9 cellular contexts compared by ENCODE assay signal in the genomic region with DNA sequence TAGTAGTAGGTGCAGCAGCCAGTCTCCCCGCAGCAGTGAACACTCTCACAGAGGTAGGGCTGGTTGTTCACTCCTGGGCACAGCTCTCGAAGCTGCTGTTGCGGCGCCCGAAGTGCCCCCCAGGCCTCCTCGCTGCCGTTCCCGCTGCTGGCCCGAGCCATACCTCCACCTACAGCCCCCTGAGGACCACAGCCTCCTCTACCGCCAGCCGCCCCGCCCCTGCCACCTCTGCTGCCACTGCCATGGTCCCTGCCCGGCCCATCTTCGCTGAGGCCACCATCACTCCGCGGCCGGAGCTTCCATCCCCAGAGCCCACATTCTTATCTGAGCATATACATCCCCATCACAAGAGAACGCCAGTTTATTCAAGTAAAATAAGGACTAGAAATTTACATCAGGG. TPM values are rescaled to one million over a fixed set of nuclear protein-coding genes. Genes with fewer than 3 reads are reported as not detected.
DNase-seq lines count a peak whose midpoint lies in the region; ATAC-seq, FAIRE-seq and TF ChIP-seq lines count a peak whose summit lies in the region.
"Not testable (repeated sequence)": the region's sequence is repeated elsewhere in the genome, so short reads cannot be mapped to it uniquely, and the experiment has no call there.
"Had no signal": no experiment of that assay in that cellular context is flagged by ENCODE, and none has a peak within 500 bp of the region (broad histone marks: within the 10 kb centered on the region; RNA-seq: fewer than 3 reads in every experiment).

No MANE protein-coding gene starts in this region.

- TF ChIP-seq EP300 in HepG2 (IDR thresholded peaks at IDR 0.05; ENCODE audit: low read depth in 2 of 2, low read length in 2 of 2); HepG2 (CRISPR knock-in tag; IDR thresholded peaks at IDR 0.05; ENCODE audit: borderline replicate concordance): not testable (repeated sequence)

- H3K9me3 Mint-ChIP-seq in WTC11; activated naive CD8-positive, alpha-beta T cell treated with anti-CD3 and anti-CD28 coated beads, Interleukin-2, amount 10 ng/mL, durations not matched to agents 7 days and 5 days; natural killer cell treated with Interleukin-12 subunit alpha and Interleukin-12 subunit beta and Interleukin-15 and Interleukin-18, amount 100 ng/mL, for 72 hours; stimulated activated naive CD8-positive, alpha-beta T cell treated with anti-CD3 and anti-CD28 coated beads, Interleukin-15, amount 100 ng/mL, for 72 hours: not testable (repeated sequence)

- not testable (repeated sequence) for H3K4me1 ChIP-seq in DND-41 (ENCODE audit: insufficient read depth, low read length); HepG2 (ENCODE audit: insufficient read depth, low read length)

- TF ChIP-seq RAD21 in HepG2 (CRISPR knock-in tag; IDR thresholded peaks at IDR 0.05) = not testable (repeated sequence)

- not testable (repeated sequence) for H3K4me2 ChIP-seq in DND-41 (ENCODE audit: insufficient read depth, low read length); HepG2 (ENCODE audit: low read depth, low read length)

- not testable (repeated sequence) for H3K27me3 Mint-ChIP-seq in WTC11 (ENCODE audit: low read depth); activated naive CD8-positive, alpha-beta T cell treated with anti-CD3 and anti-CD28 coated beads, Interleukin-2, amount 10 ng/mL, durations not matched to agents 7 days and 5 days; natural killer cell treated with Interleukin-12 subunit alpha and Interleukin-12 subunit beta and Interleukin-15 and Interleukin-18, amount 100 ng/mL, for 72 hours; stimulated activated naive CD8-positive, alpha-beta T cell treated with anti-CD3 and anti-CD28 coated beads, Interleukin-15, amount 100 ng/mL, for 72 hours

- POLR2A ChIA-PET in WTC11 (lab: Charles Lee); activated naive CD8-positive, alpha-beta T cell treated with anti-CD3 and anti-CD28 coated beads, Interleukin-2, amount 10 ng/mL, durations not matched to agents 7 days and 5 days (lab: Charles Lee); HepG2 (lab: Yijun Ruan, JAX): not testable (repeated sequence)

- not testable (repeated sequence) for H3K9ac ChIP-seq in DND-41 (ENCODE audit: low read depth, low read length); HepG2 (ENCODE audit: insufficient read depth, low read depth, low read length)

- H3K36me3 ChIP-seq in DND-41 (ENCODE audit: insufficient read depth, low read length); HepG2 (replicated peaks in 1 of 2; ENCODE audit: control insufficient read depth in 1 of 2, insufficient read depth in 2 of 2, low read length in 2 of 2): not testable (repeated sequence)

- WGBS in HepG2 (ENCODE audit: low lambda C conversion rate) = 80% methylated on average over 1 of the region's 18 CpGs

- not testable (repeated sequence) for H3K4me3 Mint-ChIP-seq in WTC11; activated naive CD8-positive, alpha-beta T cell treated with anti-CD3 and anti-CD28 coated beads, Interleukin-2, amount 10 ng/mL, durations not matched to agents 7 days and 5 days; natural killer cell treated with Interleukin-12 subunit alpha and Interleukin-12 subunit beta and Interleukin-15 and Interleukin-18, amount 100 ng/mL, for 72 hours; stimulated activated naive CD8-positive, alpha-beta T cell treated with anti-CD3 and anti-CD28 coated beads, Interleukin-15, amount 100 ng/mL, for 72 hours

- not testable (repeated sequence) for BruUV-seq in HepG2 (replicated peaks; lab: Mats Ljungman, UMichigan)

- not testable (repeated sequence) for H3K27ac ChIP-seq in DND-41 (ENCODE audit: low read length); HepG2 (ENCODE audit: extremely low read length, insufficient read depth, low read length)

- not testable (repeated sequence) for H3K27me3 ChIP-seq in DND-41 (ENCODE audit: insufficient read depth, low read length, poor library complexity); HepG2 (ENCODE audit: control insufficient read depth in 1 of 2, insufficient read depth in 2 of 2, low read length in 2 of 2)

- H3K9me3 ChIP-seq in DND-41 (ENCODE audit: insufficient read depth, low read length, severe bottlenecking); HepG2 (ENCODE audit: low read length): not testable (repeated sequence)

- not testable (repeated sequence) for TF ChIP-seq CTCF in DND-41 (IDR thresholded peaks at IDR 0.05; ENCODE audit: borderline replicate concordance, extremely low read depth, low read length, poor library complexity, severe bottlenecking); WTC11 (IDR thresholded peaks at IDR 0.05); HepG2 (CRISPR knock-in tag; IDR thresholded peaks at IDR 0.05)

- not testable (repeated sequence) for H2AFZ ChIP-seq in DND-41 (ENCODE audit: low read depth, low read length); HepG2 (ENCODE audit: low read length)

- H4K20me1 ChIP-seq in DND-41 (ENCODE audit: insufficient read depth, low read length); HepG2 (ENCODE audit: insufficient read depth, low read length): not testable (repeated sequence)

- intact Hi-C loops in HepG2 (cut with micrococcal nuclease; ENCODE audit: unreplicated experiment) = not testable (repeated sequence)

- in situ Hi-C loops in HepG2 (cut with HindIII; ENCODE audit: extremely low pct_ligation_motif_present, low pct_unique_long_range_greater_than_20kb) = loop anchor here (25.0 kb wide), 1 partner anchor 118 kb away; no protein-coding TSS in a partner anchor

- FAIRE-seq in HepG2 (lab: Jason Lieb, UNC) = not testable (repeated sequence)

- not testable (repeated sequence) for DNase-seq in DND-41; WTC11 (ENCODE audit: low spot score); activated naive CD8-positive, alpha-beta T cell treated with anti-CD3 and anti-CD28 coated beads, Interleukin-2, amount 10 ng/mL, durations not matched to agents 7 days and 5 days; HepG2 (ENCODE audit: low spot score); natural killer cell treated with Interleukin-12 subunit alpha and Interleukin-12 subunit beta and Interleukin-15 and Interleukin-18, amount 100 ng/mL, for 72 hours (ENCODE audit: low spot score); stimulated activated naive CD8-positive, alpha-beta T cell treated with anti-CD3 and anti-CD28 coated beads, Interleukin-15, amount 100 ng/mL, for 72 hours

- not testable (repeated sequence) for H3K4me3 ChIP-seq in DND-41 (ENCODE audit: low read depth in 1 of 2, low read length in 2 of 2); HepG2 (replicated peaks in 1 of 3; ENCODE audit: insufficient read depth in 1 of 3, low read depth in 2 of 3, low read length in 3 of 3)

- not testable (repeated sequence) for H3K36me3 Mint-ChIP-seq in WTC11; activated naive CD8-positive, alpha-beta T cell treated with anti-CD3 and anti-CD28 coated beads, Interleukin-2, amount 10 ng/mL, durations not matched to agents 7 days and 5 days; natural killer cell treated with Interleukin-12 subunit alpha and Interleukin-12 subunit beta and Interleukin-15 and Interleukin-18, amount 100 ng/mL, for 72 hours

- CTCF ChIA-PET in WTC11 (lab: Charles Lee); HepG2 (lab: Yijun Ruan, JAX; ENCODE audit: low intra/inter-chr PET ratio, low total read pairs): not testable (repeated sequence)

- H3K27ac Mint-ChIP-seq in WTC11; activated naive CD8-positive, alpha-beta T cell treated with anti-CD3 and anti-CD28 coated beads, Interleukin-2, amount 10 ng/mL, durations not matched to agents 7 days and 5 days; natural killer cell treated with Interleukin-12 subunit alpha and Interleukin-12 subunit beta and Interleukin-15 and Interleukin-18, amount 100 ng/mL, for 72 hours: not testable (repeated sequence)
- H3K27ac Mint-ChIP-seq in stimulated activated naive CD8-positive, alpha-beta T cell treated with anti-CD3 and anti-CD28 coated beads, Interleukin-15, amount 100 ng/mL, for 72 hours = peak overlapping the region in 1 of 2 donors; percentile 48

- not testable (repeated sequence) for TF ChIP-seq POLR2A in HepG2 (IDR thresholded peaks at IDR 0.05; ENCODE audit: insufficient read depth in 1 of 2, low read depth in 2 of 2, low read length in 2 of 2)

- ATAC-seq in DND-41 (ENCODE audit: insufficient read depth, low read depth) = peak; percentile 62
- peak; percentile 22; the same call in 1 of the 2 replicates for ATAC-seq in WTC11
- ATAC-seq in activated naive CD8-positive, alpha-beta T cell treated with anti-CD3 and anti-CD28 coated beads, Interleukin-2, amount 10 ng/mL, durations not matched to agents 7 days and 5 days (ENCODE audit: low read depth) = peak; percentile 50
- ATAC-seq in esophagus mucosa = peak; percentile 22
- peak; percentile 57 for ATAC-seq in HepG2
- peak; percentile 57 to 74 for ATAC-seq in natural killer cell treated with Interleukin-12 subunit alpha and Interleukin-12 subunit beta and Interleukin-15 and Interleukin-18, amount 100 ng/mL, for 72 hours
- ATAC-seq in stimulated activated naive CD8-positive, alpha-beta T cell treated with anti-CD3 and anti-CD28 coated beads, Interleukin-15, amount 100 ng/mL, for 72 hours = peak; percentile 42

- not testable (repeated sequence) for H3K79me2 ChIP-seq in DND-41 (ENCODE audit: insufficient read depth, low read length); HepG2 (ENCODE audit: insufficient read depth, low read length)

- H3K4me1 Mint-ChIP-seq in WTC11; activated naive CD8-positive, alpha-beta T cell treated with anti-CD3 and anti-CD28 coated beads, Interleukin-2, amount 10 ng/mL, durations not matched to agents 7 days and 5 days; natural killer cell treated with Interleukin-12 subunit alpha and Interleukin-12 subunit beta and Interleukin-15 and Interleukin-18, amount 100 ng/mL, for 72 hours (ENCODE audit: low read depth in 2 of 2); stimulated activated naive CD8-positive, alpha-beta T cell treated with anti-CD3 and anti-CD28 coated beads, Interleukin-15, amount 100 ng/mL, for 72 hours: not testable (repeated sequence)

RNA-seq across cellular contexts. Expression of a gene that starts 11.3 kb away (rescaled TPM):
- total RNA-seq in WTC11 (2021) (3.8 to 6.4 TPM (median 5.0 TPM) in 3 replicates), esophagus mucosa (not detected), HepG2 (2016; rRNA removed; fragmentation: Illumina TruSeq; extraction: Trizol) (0.22 and 0.27 TPM in 2 replicates)
- total RNA-seq in activated naive CD8-positive, alpha-beta T cell treated with anti-CD3 and anti-CD28 coated beads, Interleukin-2, amount 10 ng/mL, durations not matched to agents 7 days and 5 days = 1 to 10 TPM; 8.5 to 8.6 TPM
- not detected in 2 replicates for total RNA-seq in HepG2 (2016; cell fraction: cytosol; rRNA removed; fragmentation: Illumina TruSeq; extraction: Trizol; ENCODE audit: low read depth)
- 0.13 and 0.19 TPM in 2 replicates for total RNA-seq in HepG2 (2016; cell fraction: insoluble cytoplasmic fraction; rRNA removed; fragmentation: Illumina TruSeq; extraction: Trizol)
- not detected in 2 replicates for total RNA-seq in HepG2 (2016; cell fraction: membrane; rRNA removed; fragmentation: Illumina TruSeq; extraction: Trizol)
- total RNA-seq in HepG2 (2016; cell fraction: nucleus; rRNA removed; fragmentation: Illumina TruSeq; extraction: Trizol) = 0.19 and 0.59 TPM in 2 replicates
- polyA plus RNA-seq in HepG2 (2011; rRNA removed) = 0.37 and 0.69 TPM in 2 replicates
- polyA plus RNA-seq in HepG2 (2011; cell fraction: cytosol; rRNA removed) = 0.05 and 0.09 TPM in 2 replicates
- 1.9 TPM in 2 replicates for polyA plus RNA-seq in HepG2 (2011; cell fraction: nucleus; rRNA removed)
- polyA plus RNA-seq in HepG2 (2012) = 0.87 and 0.89 TPM in 2 replicates
- polyA plus RNA-seq in HepG2 (2016; cell fraction: cytosol; fragmentation: Illumina TruSeq; extraction: Trizol; ENCODE audit: low read depth) = not detected in 2 replicates
- 0.12 TPM in 1 of 2 replicates, not detected in the other for polyA plus RNA-seq in HepG2 (2016; cell fraction: insoluble cytoplasmic fraction; fragmentation: Illumina TruSeq; extraction: Trizol; ENCODE audit: low read depth)
- not detected in 2 replicates for polyA plus RNA-seq in HepG2 (2016; cell fraction: membrane; fragmentation: Illumina TruSeq; extraction: Trizol; ENCODE audit: low read depth)
- polyA plus RNA-seq in HepG2 (2016; cell fraction: nucleus; fragmentation: Illumina TruSeq; extraction: Trizol; ENCODE audit: insufficient read depth, low read depth) = 0.99 and 1.1 TPM in 2 replicates
- polyA minus RNA-seq in HepG2 (2011; rRNA and poly(A)+ RNA removed; ENCODE audit: low replicate concordance) = 0.14 TPM in 1 of 2 replicates, not detected in the other
- polyA minus RNA-seq in HepG2 (2011; cell fraction: cytosol; rRNA and poly(A)+ RNA removed) = 0.30 TPM in 1 of 2 replicates, not detected in the other
- polyA minus RNA-seq in HepG2 (2011; cell fraction: nucleus; rRNA and poly(A)+ RNA removed) = 1.9 and 2.0 TPM in 2 replicates
- total RNA-seq in natural killer cell treated with Interleukin-12 subunit alpha and Interleukin-12 subunit beta and Interleukin-15 and Interleukin-18, amount 100 ng/mL, for 72 hours = 1 to 10 TPM in 1 of 2 donors, under 1 TPM in 1; 0.24 to 3.0 TPM
- total RNA-seq: Daoy, G401 had no signal
